In genomic region chr11:26777276-26777939, GRCh38 we compare ENCODE assay signal across 18 cellular contexts. TPM values are rescaled to one million over a fixed set of nuclear protein-coding genes. Genes with fewer than 3 reads are reported as not detected.
DNase-seq lines count a peak whose midpoint lies in the region; ATAC-seq and TF ChIP-seq lines count a peak whose summit lies in the region.
"Had no signal": no experiment of that assay in that cellular context is flagged by ENCODE, and none has a peak within 500 bp of the region (broad histone marks: within the 10 kb centered on the region; RNA-seq: fewer than 3 reads in every experiment).

No MANE protein-coding gene starts in this region.

- H3K4me3 ChIP-seq in IMR-90 (ENCODE audit: insufficient read depth, low read depth, low read length) = no peak overlapping the region
- H3K4me3 ChIP-seq in fibroblast of mammary gland (ENCODE audit: control insufficient read depth, low read depth, low read length) = no peak overlapping the region

- peak overlapping the region; percentile 17; the same call in 1 of the 2 replicates for H3K23ac ChIP-seq in IMR-90 (ENCODE audit: low read depth, low read length)

- no peaks in the 10 kb centered on the region for H4K20me1 ChIP-seq in IMR-90 (ENCODE audit: insufficient read depth, low read length)

- peak overlapping the region; percentile 59 for H3K4ac ChIP-seq in IMR-90 (ENCODE audit: low read depth, low read length)

- in situ Hi-C loops in IMR-90 (cut with MboI; ENCODE audit: low sequenced_read_pairs) = no loop called here

- H2AK9ac ChIP-seq in IMR-90 (replicated peaks; ENCODE audit: low read depth, low read length, poor library complexity) = no peak overlapping the region

- H3K27me3 ChIP-seq in IMR-90 (ENCODE audit: control insufficient read depth, insufficient read depth, low read length) = no peaks in the 10 kb centered on the region
- H3K27me3 ChIP-seq: neutrophil had no signal

- POLR2A ChIA-PET in IMR-90 (lab: Charles Lee; ENCODE audit: unreplicated experiment) = no interaction called here

- TF ChIP-seq CTCF in IMR-90 (conservative IDR thresholded peaks at IDR 0.05; ENCODE audit: low read depth, low read length) (no peak), fibroblast of mammary gland (conservative IDR thresholded peaks at IDR 0.05; ENCODE audit: control insufficient read depth, insufficient read depth, low read depth, low read length) (no peak)

- peak overlapping the region; percentile 70; the same call in 1 of the 2 replicates for H3K27ac ChIP-seq in IMR-90 (ENCODE audit: insufficient read depth, low read length)
- H3K27ac ChIP-seq: neutrophil had no signal

- no peaks in the 10 kb centered on the region for H3K9me1 ChIP-seq in IMR-90 (ENCODE audit: insufficient read depth, low read length)

- no peaks in the 10 kb centered on the region for H3K9me3 ChIP-seq in IMR-90 (ENCODE audit: control insufficient read depth, insufficient read depth, low read length)
- H3K9me3 ChIP-seq: Caco-2, neutrophil had no signal

- H4K91ac ChIP-seq in IMR-90 (ENCODE audit: insufficient read depth, low read depth, low read length) = peak overlapping the region; percentile 19; the same call in 1 of the 2 replicates

- H2BK5ac ChIP-seq in IMR-90 (ENCODE audit: low read depth, low read length, poor library complexity, severe bottlenecking) = peak overlapping the region; percentile 21

- no peak overlapping the region for H2AK5ac ChIP-seq in IMR-90 (ENCODE audit: low read depth, low read length)

- peak overlapping the region; percentile 4; the same call in 1 of the 3 replicates for H2BK15ac ChIP-seq in IMR-90 (ENCODE audit: low read depth, low read length)

- no peak overlapping the region for H3K56ac ChIP-seq in IMR-90 (ENCODE audit: extremely low read depth, insufficient read depth, low read length)

- no peak for TF ChIP-seq RAD21 in IMR-90 (IDR thresholded peaks at IDR 0.05; ENCODE audit: low read length)

- dilution Hi-C loops in IMR-90 (cut with HindIII; ENCODE audit: low sequenced_read_pairs, unreplicated experiment) = no loop called here

- H3K4me1 ChIP-seq in IMR-90 (ENCODE audit: control insufficient read depth, insufficient read depth, low read length) = peaks cover 12% of the 10 kb centered on the region
- H3K4me1 ChIP-seq: Caco-2 had no signal

- CTCF ChIA-PET in IMR-90 (lab: Yijun Ruan, JAX) = no interaction called here

- peak overlapping the region; percentile 79; the same call in 1 of the 2 replicates for H3K18ac ChIP-seq in IMR-90 (ENCODE audit: low read depth, low read length)

- no TSS peak for BruUV-seq in IMR-90 (replicated peaks; lab: Mats Ljungman, UMichigan)

- intact Hi-C loops in IMR-90 (cut with micrococcal nuclease) = loop anchor here (5.0 kb wide), 1 partner anchor 215 kb away; the partner anchor contains the start of gene FIBIN

- H2AFZ ChIP-seq in IMR-90 (replicated peaks; ENCODE audit: low read length, poor library complexity) = no peak overlapping the region

- peak overlapping the region; percentile 20; the same call in 1 of the 2 replicates for H4K5ac ChIP-seq in IMR-90 (ENCODE audit: low read depth, low read length)

- H2BK20ac ChIP-seq in IMR-90 (ENCODE audit: low read depth, low read length) = peak overlapping the region; percentile 59; the same call in 1 of the 2 replicates

- H2BK120ac ChIP-seq in IMR-90 (ENCODE audit: low read depth, low read length) = peak overlapping the region; percentile 63

- ATAC-seq in IMR-90 (ENCODE audit: low read depth) (0 out of 2 replicates have a peak, but pooled peaks have one; percentile 31), SK-N-SH treated with all-trans-retinoic acid at 6 μM for 48 hours (peak; percentile 15; the same call in 2 of the 3 replicates)
- ATAC-seq: effector memory CD8-positive, alpha-beta T cell had no signal

- TF ChIP-seq POLR2A in IMR-90 (IDR thresholded peaks at IDR 0.05; ENCODE audit: low read depth, low read length) = no peak

- peak; percentile 7 for DNase-seq in IMR-90
- DNase-seq in fibroblast of mammary gland (ENCODE audit: low read depth) = peak; percentile 36
- peak; percentile 46 for DNase-seq in retina
- DNase-seq in NK-92 (lab: John Stamatoyannopoulos, UW; ENCODE audit: unreplicated experiment) = no peak
- no peak for DNase-seq in effector CD8-positive, alpha-beta T cell (lab: John Stamatoyannopoulos, UW)
- DNase-seq in ecto neural progenitor cell (ENCODE audit: low spot score) = no peak
- DNase-seq: activated CD4-positive, CD25-positive, alpha-beta regulatory T cell; activated CD8-positive, alpha-beta memory T cell treated with anti-CD3 and anti-CD28 coated beads for 24 hours; activated naive CD8-positive, alpha-beta T cell treated with anti-CD3 and anti-CD28 coated beads, Interleukin-2, amount 10 ng/mL, durations not matched to agents 7 days and 5 days; Caco-2; effector memory CD8-positive, alpha-beta T cell; H7; NCI-H187 treated with DMSO at 0.1 percent for 48 hours had no signal

- H4K8ac ChIP-seq in IMR-90 (ENCODE audit: low read depth in 2 of 2, low read length in 2 of 2) = peak overlapping the region in 1 of 2 experiments; percentile 48; a peak in 1 of 4 replicates

- H3K79me1 ChIP-seq in IMR-90 (ENCODE audit: low read depth in 1 of 2, low read length in 2 of 2) = no peaks in the 10 kb centered on the region

- no peaks in the 10 kb centered on the region for H3K36me3 ChIP-seq in IMR-90 (ENCODE audit: control insufficient read depth, insufficient read depth, low read length)
- H3K36me3 ChIP-seq: neutrophil had no signal

- peak overlapping the region; percentile 61 for H3K14ac ChIP-seq in IMR-90 (replicated peaks; ENCODE audit: low read depth, low read length)

- WGBS in IMR-90 (ENCODE audit: extremely low coverage in 2 of 2, insufficient read length in 1 of 2), 2 experiments = no CpG with 5 or more reads among the region's 7 CpGs

- H3K4me2 ChIP-seq in IMR-90 (ENCODE audit: low read depth, low read length) = peak overlapping the region; percentile 89

- peak overlapping the region; percentile 46; the same call in 1 of the 2 replicates for H3K9ac ChIP-seq in IMR-90 (ENCODE audit: low read depth, low read length)

TF ChIP-seq in IMR-90, 13 proteins besides CTCF, POLR2A, EP300 and RAD21:
- TF ChIP-seq MAFK (IDR thresholded peaks at IDR 0.05; ENCODE audit: low read depth, low read length) (peak; percentile 73), RFX5 (IDR thresholded peaks at IDR 0.05; ENCODE audit: low read depth, low read length) (no peak), RCOR1 (IDR thresholded peaks at IDR 0.05; ENCODE audit: insufficient replicate concordance, low read length) (no peak)

TF ChIP-seq in SK-N-SH treated with all-trans-retinoic acid at 6 μM for 48 hours, 23 proteins besides CTCF, POLR2A, EP300 and RAD21 (continues in another document):
- TF ChIP-seq SNAI2 (CRISPR knock-in tag; IDR thresholded peaks at IDR 0.05) (no peak), ESRRG (CRISPR knock-in tag; IDR thresholded peaks at IDR 0.05) (no peak), PPARA (CRISPR knock-in tag; IDR thresholded peaks at IDR 0.05; ENCODE audit: borderline replicate concordance) (no peak), RARB (CRISPR knock-in tag; IDR thresholded peaks at IDR 0.05) (no peak), ZNF70 (CRISPR knock-in tag; IDR thresholded peaks at IDR 0.05) (no peak), ISL1 (CRISPR knock-in tag; IDR thresholded peaks at IDR 0.05) (no peak), TSHZ2 (CRISPR knock-in tag; IDR thresholded peaks at IDR 0.05) (no peak), CSRNP3 (CRISPR knock-in tag; IDR thresholded peaks at IDR 0.05) (no peak), TOX (CRISPR knock-in tag; IDR thresholded peaks at IDR 0.05; ENCODE audit: borderline replicate concordance) (no peak), ARNTL (CRISPR knock-in tag; IDR thresholded peaks at IDR 0.05; ENCODE audit: borderline replicate concordance, low read depth) (no peak), OSR1 (CRISPR knock-in tag; IDR thresholded peaks at IDR 0.05) (no peak), ZNF8 (CRISPR knock-in tag; IDR thresholded peaks at IDR 0.05) (no peak), ZFP3 (CRISPR knock-in tag; IDR thresholded peaks at IDR 0.05) (no peak)

RNA-seq across cellular contexts. Expression of gene SLC5A12, which starts 55.5 kb away (rescaled TPM):
- not detected in 2 replicates for total RNA-seq in IMR-90 (2012; rRNA removed)
- not detected in 2 replicates for polyA plus RNA-seq in IMR-90 (2012; rRNA removed)
- polyA plus RNA-seq in IMR-90 (2012; cell fraction: cytosol; rRNA removed) = not detected in 2 replicates
- 0.02 TPM in 1 of 2 replicates, not detected in the other for polyA plus RNA-seq in IMR-90 (2012; cell fraction: nucleus; rRNA removed; ENCODE audit: low replicate concordance)
- total RNA-seq: activated naive CD8-positive, alpha-beta T cell treated with anti-CD3 and anti-CD28 coated beads, Interleukin-2, amount 10 ng/mL, durations not matched to agents 7 days and 5 days; Daoy; kidney epithelial cell; mononuclear cell had no signal

Comparison
In these comparisons a context has a peak if more than half of its experiments do, and no peak if none do; other contexts are left out.
1. DNase-seq: peak in IMR-90 (single experiment), fibroblast of mammary gland (single experiment) and retina (single experiment); none in NK-92 (single experiment), effector CD8-positive, alpha-beta T cell (single experiment) and ecto neural progenitor cell (single experiment).